In genomic region chr1:182447124-182447523, GRCh38 we compare ENCODE assay signal across 11 cellular contexts. TPM values are rescaled to one million over a fixed set of nuclear protein-coding genes. Genes with fewer than 3 reads are reported as not detected.
"Had no signal": no experiment of that assay in that cellular context is flagged by ENCODE, and none has a peak within 500 bp of the region (broad histone marks: within the 10 kb centered on the region; RNA-seq: fewer than 3 reads in every experiment).

No MANE protein-coding gene starts in this region.

RNA-seq across cellular contexts. Expression of gene RGSL1, which starts 2.8 kb away (rescaled TPM):
- total RNA-seq: OCI-LY7, PC-3, PC-9, Peyer's patch, Right ventricle myocardium inferior, Right ventricle myocardium superior, RPMI7951, SJCRH30, SJSA1, SK-MEL-5 had no signal
- polyA plus RNA-seq: SK-N-SH had no signal

RNA-seq across cellular contexts. Expression of gene TEDDM1, which starts 46.7 kb away (rescaled TPM):
- total RNA-seq: OCI-LY7, PC-3, PC-9, Peyer's patch, Right ventricle myocardium inferior, Right ventricle myocardium superior, RPMI7951, SJCRH30, SJSA1, SK-MEL-5 had no signal
- polyA plus RNA-seq: SK-N-SH had no signal

RNA-seq across cellular contexts. Expression of gene GLUL, which starts 55.5 kb away (rescaled TPM):
- total RNA-seq: OCI-LY7 had no signal
